2 cellular contexts compared by ENCODE assay signal in the genomic region with DNA sequence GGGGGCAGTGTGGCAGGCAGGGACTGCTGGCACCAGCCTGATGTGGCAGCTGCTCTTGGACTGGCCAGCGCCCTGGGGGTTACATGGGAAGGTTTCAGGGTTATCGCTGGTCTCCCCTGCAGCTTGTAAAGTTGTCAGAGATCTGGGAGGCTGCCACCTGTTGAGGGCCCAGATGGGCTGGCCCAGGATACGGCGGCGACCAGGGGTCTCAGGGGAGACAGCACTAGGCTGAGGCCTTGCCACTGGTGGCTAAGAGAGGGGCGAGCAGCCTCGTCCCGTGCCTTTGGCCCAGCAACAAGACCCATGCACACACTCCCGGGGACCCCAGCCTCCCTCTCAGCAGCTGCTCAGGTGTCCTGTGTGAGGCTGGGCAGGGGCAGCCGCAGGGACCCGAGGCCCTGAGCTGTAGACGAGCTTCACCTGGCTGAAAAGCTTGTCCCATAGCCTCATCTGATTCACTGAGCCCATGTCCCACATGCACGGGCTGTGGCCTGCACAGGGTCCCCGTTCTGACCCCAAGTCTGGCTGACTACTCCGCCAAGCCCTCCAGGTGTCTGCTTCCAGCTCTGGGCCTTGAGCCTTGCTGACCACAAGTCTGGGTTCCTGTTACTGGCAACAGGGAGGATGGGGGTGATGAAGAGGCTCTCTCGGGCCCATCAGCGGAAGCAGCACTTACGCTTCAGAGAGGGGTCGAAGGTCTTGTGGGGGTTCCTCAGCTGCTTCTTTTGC.
TF ChIP-seq lines count a peak whose summit lies in the region.

No MANE protein-coding gene starts in this region.

TF ChIP-seq in HEK293, 187 proteins besides CTCF, POLR2A, EP300 and RAD21:
- TF ChIP-seq ZFP41 (tag by site-specific recombination; IDR thresholded peaks at IDR 0.05; ENCODE audit: borderline replicate concordance) (no peak), PRDM10 (tag by site-specific recombination; IDR thresholded peaks at IDR 0.05) (0 out of 2 replicates have a peak, but pooled peaks have one; percentile 18), SCRT1 (tag by site-specific recombination; IDR thresholded peaks at IDR 0.05; ENCODE audit: borderline replicate concordance) (peak; percentile 88), SCRT2 (tag by site-specific recombination; IDR thresholded peaks at IDR 0.05) (peak; percentile 96), ZNF391 (tag by site-specific recombination; IDR thresholded peaks at IDR 0.05; ENCODE audit: borderline replicate concordance, low read depth) (no peak), ZNF529 (tag by site-specific recombination; IDR thresholded peaks at IDR 0.05; ENCODE audit: insufficient replicate concordance) (no peak), ZFHX2 (tag by site-specific recombination; conservative IDR thresholded peaks at IDR 0.05) (no peak)
- TF ChIP-seq, protein P1, sequence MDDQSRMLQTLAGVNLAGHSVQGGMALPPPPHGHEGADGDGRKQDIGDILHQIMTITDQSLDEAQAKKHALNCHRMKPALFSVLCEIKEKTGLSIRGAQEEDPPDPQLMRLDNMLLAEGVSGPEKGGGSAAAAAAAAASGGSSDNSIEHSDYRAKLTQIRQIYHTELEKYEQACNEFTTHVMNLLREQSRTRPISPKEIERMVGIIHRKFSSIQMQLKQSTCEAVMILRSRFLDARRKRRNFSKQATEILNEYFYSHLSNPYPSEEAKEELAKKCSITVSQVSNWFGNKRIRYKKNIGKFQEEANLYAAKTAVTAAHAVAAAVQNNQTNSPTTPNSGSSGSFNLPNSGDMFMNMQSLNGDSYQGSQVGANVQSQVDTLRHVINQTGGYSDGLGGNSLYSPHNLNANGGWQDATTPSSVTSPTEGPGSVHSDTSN (CRISPR knock-in tag; IDR thresholded peaks at IDR 0.05), result 0 out of 2 replicates have a peak, but pooled peaks have one; percentile 38
- TF ChIP-seq, protein P2, sequence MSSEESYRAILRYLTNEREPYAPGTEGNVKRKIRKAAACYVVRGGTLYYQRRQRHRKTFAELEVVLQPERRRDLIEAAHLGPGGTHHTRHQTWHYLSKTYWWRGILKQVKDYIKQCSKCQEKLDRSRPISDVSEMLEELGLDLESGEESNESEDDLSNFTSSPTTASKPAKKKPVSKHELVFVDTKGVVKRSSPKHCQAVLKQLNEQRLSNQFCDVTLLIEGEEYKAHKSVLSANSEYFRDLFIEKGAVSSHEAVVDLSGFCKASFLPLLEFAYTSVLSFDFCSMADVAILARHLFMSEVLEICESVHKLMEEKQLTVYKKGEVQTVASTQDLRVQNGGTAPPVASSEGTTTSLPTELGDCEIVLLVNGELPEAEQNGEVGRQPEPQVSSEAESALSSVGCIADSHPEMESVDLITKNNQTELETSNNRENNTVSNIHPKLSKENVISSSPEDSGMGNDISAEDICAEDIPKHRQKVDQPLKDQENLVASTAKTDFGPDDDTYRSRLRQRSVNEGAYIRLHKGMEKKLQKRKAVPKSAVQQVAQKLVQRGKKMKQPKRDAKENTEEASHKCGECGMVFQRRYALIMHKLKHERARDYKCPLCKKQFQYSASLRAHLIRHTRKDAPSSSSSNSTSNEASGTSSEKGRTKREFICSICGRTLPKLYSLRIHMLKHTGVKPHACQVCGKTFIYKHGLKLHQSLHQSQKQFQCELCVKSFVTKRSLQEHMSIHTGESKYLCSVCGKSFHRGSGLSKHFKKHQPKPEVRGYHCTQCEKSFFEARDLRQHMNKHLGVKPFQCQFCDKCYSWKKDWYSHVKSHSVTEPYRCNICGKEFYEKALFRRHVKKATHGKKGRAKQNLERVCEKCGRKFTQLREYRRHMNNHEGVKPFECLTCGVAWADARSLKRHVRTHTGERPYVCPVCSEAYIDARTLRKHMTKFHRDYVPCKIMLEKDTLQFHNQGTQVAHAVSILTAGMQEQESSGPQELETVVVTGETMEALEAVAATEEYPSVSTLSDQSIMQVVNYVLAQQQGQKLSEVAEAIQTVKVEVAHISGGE (tag by site-specific recombination; conservative IDR thresholded peaks at IDR 0.05; ENCODE audit: low read depth), result no peak
- TF ChIP-seq, protein P3, sequence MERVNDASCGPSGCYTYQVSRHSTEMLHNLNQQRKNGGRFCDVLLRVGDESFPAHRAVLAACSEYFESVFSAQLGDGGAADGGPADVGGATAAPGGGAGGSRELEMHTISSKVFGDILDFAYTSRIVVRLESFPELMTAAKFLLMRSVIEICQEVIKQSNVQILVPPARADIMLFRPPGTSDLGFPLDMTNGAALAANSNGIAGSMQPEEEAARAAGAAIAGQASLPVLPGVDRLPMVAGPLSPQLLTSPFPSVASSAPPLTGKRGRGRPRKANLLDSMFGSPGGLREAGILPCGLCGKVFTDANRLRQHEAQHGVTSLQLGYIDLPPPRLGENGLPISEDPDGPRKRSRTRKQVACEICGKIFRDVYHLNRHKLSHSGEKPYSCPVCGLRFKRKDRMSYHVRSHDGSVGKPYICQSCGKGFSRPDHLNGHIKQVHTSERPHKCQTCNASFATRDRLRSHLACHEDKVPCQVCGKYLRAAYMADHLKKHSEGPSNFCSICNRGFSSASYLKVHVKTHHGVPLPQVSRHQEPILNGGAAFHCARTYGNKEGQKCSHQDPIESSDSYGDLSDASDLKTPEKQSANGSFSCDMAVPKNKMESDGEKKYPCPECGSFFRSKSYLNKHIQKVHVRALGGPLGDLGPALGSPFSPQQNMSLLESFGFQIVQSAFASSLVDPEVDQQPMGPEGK (tag by site-specific recombination; IDR thresholded peaks at IDR 0.05), result 0 out of 2 replicates have a peak, but pooled peaks have one; percentile 2

TF ChIP-seq in H1, 55 proteins besides CTCF, POLR2A, EP300 and RAD21:
- TF ChIP-seq POLR2AphosphoS5 (IDR thresholded peaks at IDR 0.05; ENCODE audit: low read depth, low read length), result peak; percentile 15; the same call in 1 of the 2 replicates
- no peak for TF ChIP-seq TCF12 (IDR thresholded peaks at IDR 0.05; ENCODE audit: low read depth, low read length)
